8 cellular contexts compared by ENCODE assay signal in genomic region chr2:171598713-171599319, GRCh38.
DNase-seq lines count a peak whose midpoint lies in the region; ATAC-seq and TF ChIP-seq lines count a peak whose summit lies in the region.

No MANE protein-coding gene starts in this region.

- DNase-seq in DMS114 treated with DMSO at 0.1 percent for 48 hours (lab: John Stamatoyannopoulos, UW; ENCODE audit: unreplicated experiment) (peak; percentile 60), NCI-H774 (lab: John Stamatoyannopoulos, UW) (peak; percentile 54), fibroblast of mammary gland (ENCODE audit: low read depth) (peak; percentile 83), aorta (no peak)
- DNase-seq in activated CD4-positive, alpha-beta memory T cell treated with anti-CD3 and anti-CD28 coated beads, Interleukin-2, amount 10 ng/mL, durations not matched to agents 7 days and 5 days, result peak; percentile 47

- H3F3A ChIP-seq in neural cell (ENCODE audit: insufficient read depth, low read length, poor library complexity, severe bottlenecking), result no peaks in the 10 kb centered on the region

- H3K9me2 ChIP-seq in neural cell (ENCODE audit: insufficient read depth, low read length), result no peaks in the 10 kb centered on the region

- CTCF ChIA-PET in activated CD4-positive, alpha-beta memory T cell treated with anti-CD3 and anti-CD28 coated beads, Interleukin-2, amount 10 ng/mL, durations not matched to agents 7 days and 5 days (lab: Charles Lee), result interaction anchor here (0.7 to 3.2 kb wide), 8 partner anchors 10 to 528 kb away, joined by 3 to 12 read pairs (median 4); no protein-coding TSS in a partner anchor

- H3K9me3 ChIP-seq in neural cell (ENCODE audit: low read length) (no peaks in the 10 kb centered on the region), aorta (ENCODE audit: control insufficient read depth, low read length) (no peaks in the 10 kb centered on the region)

- no peak overlapping the region for H3K27ac Mint-ChIP-seq in activated CD4-positive, alpha-beta memory T cell treated with anti-CD3 and anti-CD28 coated beads, Interleukin-2, amount 10 ng/mL, durations not matched to agents 7 days and 5 days

- H3K27me3 ChIP-seq in neural cell (ENCODE audit: insufficient read depth, low read depth, low read length), result no peaks in the 10 kb centered on the region
- no peaks in the 10 kb centered on the region for H3K27me3 ChIP-seq in aorta (ENCODE audit: control insufficient read depth in 1 of 2, insufficient read depth in 2 of 2, low read length in 1 of 2)

- H3K27ac ChIP-seq in neural cell (ENCODE audit: low read length) (no peak overlapping the region), aorta (ENCODE audit: low read depth in 1 of 2, low read length in 2 of 2) (no peak overlapping the region)

- H3K4me3 ChIP-seq in fibroblast of mammary gland (ENCODE audit: control insufficient read depth, low read depth, low read length) (no peak overlapping the region), neural cell (ENCODE audit: low read length) (no peak overlapping the region), aorta (ENCODE audit: low read length in 2 of 2) (no peak overlapping the region)

- POLR2A ChIA-PET in activated CD4-positive, alpha-beta memory T cell treated with anti-CD3 and anti-CD28 coated beads, Interleukin-2, amount 10 ng/mL, durations not matched to agents 7 days and 5 days (lab: Charles Lee), result no interaction called here

- H3K9me3 Mint-ChIP-seq in activated CD4-positive, alpha-beta memory T cell treated with anti-CD3 and anti-CD28 coated beads, Interleukin-2, amount 10 ng/mL, durations not matched to agents 7 days and 5 days, result no peaks in the 10 kb centered on the region

- no peaks in the 10 kb centered on the region for H3K4me1 Mint-ChIP-seq in activated CD4-positive, alpha-beta memory T cell treated with anti-CD3 and anti-CD28 coated beads, Interleukin-2, amount 10 ng/mL, durations not matched to agents 7 days and 5 days

- no peaks in the 10 kb centered on the region for H4K20me1 ChIP-seq in neural cell (ENCODE audit: insufficient read depth)

- TF ChIP-seq RAD21 in neural cell (conservative IDR thresholded peaks at IDR 0.05), result peak; percentile 78

- no peaks in the 10 kb centered on the region for H3K4me1 ChIP-seq in aorta (ENCODE audit: control insufficient read depth in 1 of 2, insufficient read depth in 2 of 2, low read length in 2 of 2)

- H2AFZ ChIP-seq in neural cell (ENCODE audit: low read depth, low read length), result no peak overlapping the region

- WGBS in aorta, 2 donors, result 15 to 18% methylated on average over 7 of the region's 7 CpGs

- H3K36me3 Mint-ChIP-seq in activated CD4-positive, alpha-beta memory T cell treated with anti-CD3 and anti-CD28 coated beads, Interleukin-2, amount 10 ng/mL, durations not matched to agents 7 days and 5 days (ENCODE audit: low read depth), result no peaks in the 10 kb centered on the region

- no peak overlapping the region for H3K4me3 Mint-ChIP-seq in activated CD4-positive, alpha-beta memory T cell treated with anti-CD3 and anti-CD28 coated beads, Interleukin-2, amount 10 ng/mL, durations not matched to agents 7 days and 5 days

- no peak overlapping the region for H3K4me2 ChIP-seq in neural cell (ENCODE audit: low read length)

- H3K36me3 ChIP-seq in neural cell (ENCODE audit: insufficient read depth, low read length), result no peaks in the 10 kb centered on the region
- H3K36me3 ChIP-seq in aorta (ENCODE audit: control insufficient read depth in 1 of 2, insufficient read depth in 2 of 2, low read length in 1 of 2), result no peaks in the 10 kb centered on the region

- no peak for TF ChIP-seq EP300 in neural cell (conservative IDR thresholded peaks at IDR 0.05; ENCODE audit: poor library complexity, severe bottlenecking)

- intact Hi-C loops in aorta (cut with DNase I), result no loop called here

- peak; percentile 80 for TF ChIP-seq CTCF in fibroblast of mammary gland (conservative IDR thresholded peaks at IDR 0.05; ENCODE audit: control insufficient read depth, insufficient read depth, low read depth, low read length)
- peak; percentile 87 for TF ChIP-seq CTCF in neural cell (IDR thresholded peaks at IDR 0.05; ENCODE audit: poor library complexity, severe bottlenecking)

- peak; percentile 91 for ATAC-seq in GM19438 (IDR thresholded peaks at IDR 0.05; ENCODE audit: low read depth, unreplicated experiment)
- peak; percentile 91 for ATAC-seq in HG03521 (IDR thresholded peaks at IDR 0.05; ENCODE audit: unreplicated experiment)
- peak; percentile 78 for ATAC-seq in aorta (ENCODE audit: low FRiP score)

- peaks cover 14% of the 10 kb centered on the region for H3K27me3 Mint-ChIP-seq in activated CD4-positive, alpha-beta memory T cell treated with anti-CD3 and anti-CD28 coated beads, Interleukin-2, amount 10 ng/mL, durations not matched to agents 7 days and 5 days

- no peaks in the 10 kb centered on the region for H3K79me2 ChIP-seq in neural cell (replicated peaks; ENCODE audit: insufficient read depth, low read length)

- no peak overlapping the region for H3K9ac ChIP-seq in neural cell (ENCODE audit: low read length)

TF ChIP-seq in neural cell, 6 proteins besides CTCF, POLR2A, EP300 and RAD21:
- TF ChIP-seq SMC3 (conservative IDR thresholded peaks at IDR 0.05; ENCODE audit: poor library complexity) (peak; percentile 81), EZH2 (IDR thresholded peaks at IDR 0.05; ENCODE audit: borderline replicate concordance, insufficient read depth, low read length, poor library complexity, severe bottlenecking) (no peak)
TF ChIP-seq in neural cell: peak in this region for 1.

Comparison
In these comparisons a context has a peak if more than half of its experiments do, and no peak if none do; other contexts are left out.
1. DNase-seq: peak in DMS114 treated with DMSO at 0.1 percent for 48 hours (single experiment), NCI-H774 (single experiment), activated CD4-positive, alpha-beta memory T cell treated with anti-CD3 and anti-CD28 coated beads, Interleukin-2, amount 10 ng/mL, durations not matched to agents 7 days and 5 days (single experiment) and fibroblast of mammary gland (single experiment); none in aorta (0 of 2).
2. Peak in every context shown above with its lines, with median percentiles within 50 percentile points of each other: ATAC-seq.